Comparison of ENCODE assay signal across 25 cellular contexts in genomic region chr10:90806677-90807076, GRCh38. TPM values are rescaled to one million over a fixed set of nuclear protein-coding genes. Genes with fewer than 3 reads are reported as not detected.
"Had no signal": no experiment of that assay in that cellular context is flagged by ENCODE, and none has a peak within 500 bp of the region (broad histone marks: within the 10 kb centered on the region; RNA-seq: fewer than 3 reads in every experiment).

No MANE protein-coding gene starts in this region.

- H3K9ac ChIP-seq: KMS-11, SK-N-SH had no signal

- H3K27ac Mint-ChIP-seq: IgD-negative memory B cell, T-cell had no signal

- H3K9me3 ChIP-seq: SK-N-SH had no signal

- H3K4me3 Mint-ChIP-seq: IgD-negative memory B cell, T-cell had no signal

- H3K36me3 Mint-ChIP-seq: IgD-negative memory B cell, T-cell had no signal

- H3K27ac ChIP-seq: HL-60, KMS-11 had no signal

- ATAC-seq: K562, T-cell had no signal

- H3K4me2 ChIP-seq: KMS-11, SK-N-SH had no signal

- H3K4me1 Mint-ChIP-seq: IgD-negative memory B cell, T-cell had no signal

- H3K9me3 Mint-ChIP-seq: T-cell had no signal

- H3K4me3 ChIP-seq: K562 had no signal

- DNase-seq: Kasumi-1; MM.1S; NCI-H1092 treated with DMSO at 0.1 percent for 48 hours; NCI-H1436; NCI-H187; NCI-H2029; NCI-H2081 treated with DMSO at 0.1 percent for 48 hours; NCI-H2171; NCI-H226; NCI-H446; NCI-H510A; NCI-H524 treated with DMSO at 0.1 percent for 48 hours; NCI-H69; NCI-H774; NK-92 treated with Interleukin-12 subunit alpha and Interleukin-12 subunit beta, amount 100 ng/mL, for 24 hours; Right ventricle myocardium superior; RPMI8226; SIG-M5; SK-N-SH; SW 1271; T-cell had no signal

RNA-seq across cellular contexts. Expression of gene HTR7, which starts 51.2 kb away (rescaled TPM):
- polyA plus RNA-seq: IgD-negative memory B cell had no signal
